30 cellular contexts compared by ENCODE assay signal in the genomic region with DNA sequence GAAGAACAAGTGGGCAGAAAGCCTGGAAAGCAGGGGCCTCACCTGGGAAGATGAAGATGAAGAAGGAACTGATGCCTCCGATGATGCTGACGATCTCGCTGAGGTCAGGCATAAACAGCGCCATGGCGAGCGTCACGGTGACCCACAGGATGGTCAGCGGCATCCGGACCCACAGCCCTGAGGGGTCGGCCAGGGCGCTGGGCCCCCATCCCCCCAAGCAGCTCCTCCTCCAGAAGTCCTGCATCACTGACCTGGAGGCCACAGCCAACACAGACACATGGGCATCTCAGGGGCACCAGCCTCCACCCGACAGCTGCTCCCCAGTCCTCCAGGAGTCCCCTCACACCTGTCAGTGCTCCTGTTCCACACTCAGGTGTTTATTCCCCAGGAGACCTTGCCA. TPM values are rescaled to one million over a fixed set of nuclear protein-coding genes. Genes with fewer than 3 reads are reported as not detected.
"Had no signal": no experiment of that assay in that cellular context is flagged by ENCODE, and none has a peak within 500 bp of the region (broad histone marks: within the 10 kb centered on the region; RNA-seq: fewer than 3 reads in every experiment).

No MANE protein-coding gene starts in this region.

- H3K27ac Mint-ChIP-seq: dendritic cell treated with granulocyte-macrophage colony-stimulating factor and Interleukin-4, amounts not matched to agents 40 ng/mL and 50 ng/mL, for 4 days; effector memory CD8-positive, alpha-beta T cell; endodermal cell; mesothelial cell of epicardium had no signal

- ATAC-seq: effector memory CD8-positive, alpha-beta T cell; esophagus mucosa; gastrocnemius medialis; heart right ventricle; left colon; left lobe of liver; lower lobe of right lung; mucosa of descending colon had no signal

- H3K4me1 Mint-ChIP-seq: endodermal cell, mesothelial cell of epicardium had no signal

- H3K4me1 ChIP-seq: colonic mucosa, gastrocnemius medialis, lower lobe of right lung had no signal

- H3K36me3 ChIP-seq: colonic mucosa, esophagus squamous epithelium, gastrocnemius medialis, heart right ventricle, left ventricle myocardium inferior, lower lobe of right lung had no signal

- H3K4me3 Mint-ChIP-seq: dendritic cell treated with granulocyte-macrophage colony-stimulating factor and Interleukin-4, amounts not matched to agents 40 ng/mL and 50 ng/mL, for 4 days; effector memory CD8-positive, alpha-beta T cell; endodermal cell; mesothelial cell of epicardium had no signal

- H3K9me3 ChIP-seq: colonic mucosa, gastrocnemius medialis, mucosa of descending colon had no signal

- H3K36me3 Mint-ChIP-seq: mesothelial cell of epicardium had no signal

- H3K27ac ChIP-seq: colonic mucosa, epithelial cell of prostate, esophagus squamous epithelium, gastrocnemius medialis, heart right ventricle, left ventricle myocardium inferior, lower lobe of right lung had no signal

- DNase-seq: colonic mucosa; cortex of kidney; effector CD8-positive, alpha-beta T cell; effector memory CD8-positive, alpha-beta T cell; endodermal cell; erythroblast; esophagus squamous epithelium; foreskin fibroblast; foreskin melanocyte; gastrocnemius medialis; glutamatergic neuron; head of caudate nucleus; heart right ventricle; hippocampal formation; left colon; left ventricle myocardium inferior; lower lobe of right lung; mesenchymal stem cell; mucosa of descending colon had no signal

- H3K4me3 ChIP-seq: colonic mucosa, esophagus squamous epithelium, gastrocnemius medialis, heart right ventricle, left ventricle myocardium inferior, lower lobe of right lung, mucosa of descending colon had no signal

- H3K27me3 ChIP-seq: colonic mucosa, gastrocnemius medialis had no signal

RNA-seq across cellular contexts. Expression of a gene that starts 26.1 kb away (rescaled TPM):
- total RNA-seq: chondrocyte, colonic mucosa, dermis microvascular lymphatic vessel endothelial cell, endodermal cell, esophagus mucosa, esophagus squamous epithelium, gastrocnemius medialis, glomerular endothelial cell, kidney epithelial cell, left colon, left lobe of liver, left ventricle myocardium inferior, lower lobe of right lung, lung microvascular endothelial cell, mesenteric fat pad, mesothelial cell of epicardium, mucosa of descending colon had no signal

RNA-seq across cellular contexts. Expression of a gene that starts 48.4 kb away (rescaled TPM):
- total RNA-seq: dermis microvascular lymphatic vessel endothelial cell, esophagus mucosa, esophagus squamous epithelium, gastrocnemius medialis, glomerular endothelial cell, kidney epithelial cell, lung microvascular endothelial cell had no signal
